ENCODE assay signal across 17 cellular contexts in genomic region chr3:113271189-113271588, GRCh38. TPM values are rescaled to one million over a fixed set of nuclear protein-coding genes. Genes with fewer than 3 reads are reported as not detected.
DNase-seq lines count a peak whose midpoint lies in the region; ATAC-seq and TF ChIP-seq lines count a peak whose summit lies in the region.
"Had no signal": no experiment of that assay in that cellular context is flagged by ENCODE, and none has a peak within 500 bp of the region (broad histone marks: within the 10 kb centered on the region; RNA-seq: fewer than 3 reads in every experiment).

No MANE protein-coding gene starts in this region.

- no peak for TF ChIP-seq EP300 in gastroesophageal sphincter (IDR thresholded peaks at IDR 0.05)

- WGBS in gastroesophageal sphincter (ENCODE audit: low coverage in 1 of 2), 2 donors, result 20 to 68% methylated on average over 2 to 5 of the region's 9 CpGs

- no peak for TF ChIP-seq POLR2A in gastroesophageal sphincter (IDR thresholded peaks at IDR 0.05)

- H4K20me1 ChIP-seq in neural progenitor cell (ENCODE audit: low read depth), result peaks cover 17% of the 10 kb centered on the region

- peaks cover 29% of the 10 kb centered on the region for H3F3A ChIP-seq in neural progenitor cell (ENCODE audit: low read depth)

- H3K27ac ChIP-seq in A673 (ENCODE audit: low read depth, low read length, poor library complexity, severe bottlenecking) (no peak overlapping the region), gastroesophageal sphincter (peak overlapping the region in 3 of 4 donors; percentile 52 to 85 (median 57)), neural progenitor cell (no peak overlapping the region)
- H3K27ac ChIP-seq: left lung had no signal

- CTCF ChIA-PET in A673 (lab: Charles Lee), result interaction anchor here (0.6 kb wide), 1 partner anchor 17 kb away, joined by 3 read pairs; no protein-coding TSS in a partner anchor

- peaks cover 73% of the 10 kb centered on the region for H3K36me3 Mint-ChIP-seq in neural progenitor cell
- no peaks in the 10 kb centered on the region for H3K36me3 Mint-ChIP-seq in activated naive CD4-positive, alpha-beta T cell treated with anti-CD3 and anti-CD28 coated beads, Interleukin-2, amount 50 U/mL, for 72 hours
- H3K36me3 Mint-ChIP-seq: activated naive CD8-positive, alpha-beta T cell had no signal

- POLR2A ChIA-PET in A673 (lab: Charles Lee; ENCODE audit: low non-redundant PET), result no interaction called here

- no peak overlapping the region for H3K27ac Mint-ChIP-seq in neural progenitor cell
- H3K27ac Mint-ChIP-seq in activated naive CD4-positive, alpha-beta T cell treated with anti-CD3 and anti-CD28 coated beads, Interleukin-2, amount 50 U/mL, for 72 hours, result no peak overlapping the region
- H3K27ac Mint-ChIP-seq: activated naive CD8-positive, alpha-beta T cell had no signal

- H3K36me3 ChIP-seq in A673 (ENCODE audit: insufficient read depth, low read length, poor library complexity, severe bottlenecking), result no peaks in the 10 kb centered on the region
- H3K36me3 ChIP-seq in gastroesophageal sphincter, result peaks cover 0 to 82% of the 10 kb centered on the region in 2 donors
- peaks cover 7% of the 10 kb centered on the region for H3K36me3 ChIP-seq in neural progenitor cell
- H3K36me3 ChIP-seq: left lung had no signal

- H3K4me3 Mint-ChIP-seq in neural progenitor cell, result no peak overlapping the region
- H3K4me3 Mint-ChIP-seq: activated naive CD8-positive, alpha-beta T cell had no signal

- no peak overlapping the region for H3K9ac ChIP-seq in neural progenitor cell

- H3K27me3 Mint-ChIP-seq in neural progenitor cell (ENCODE audit: insufficient read depth, low read depth), result peaks cover 25% of the 10 kb centered on the region
- H3K27me3 Mint-ChIP-seq: activated naive CD8-positive, alpha-beta T cell had no signal

- H3K4me1 ChIP-seq in A673 (ENCODE audit: insufficient read depth, low read length, poor library complexity, severe bottlenecking) (peaks cover 18% of the 10 kb centered on the region), gastroesophageal sphincter (peaks cover 3 to 76% (median 14%) of the 10 kb centered on the region in 3 donors), neural progenitor cell (peaks cover 43% of the 10 kb centered on the region)
- H3K4me1 ChIP-seq: Caco-2 had no signal

- H3K4me3 ChIP-seq in A673 (ENCODE audit: low read depth, low read length, poor library complexity, severe bottlenecking) (no peak overlapping the region), gastroesophageal sphincter (no peak overlapping the region), neural progenitor cell (no peak overlapping the region)
- H3K4me3 ChIP-seq: left lung had no signal

- H3K4me2 ChIP-seq in neural progenitor cell, result no peak overlapping the region

- DNase-seq in A673 (ENCODE audit: low spot score) (peak; percentile 12), DMS153 (lab: John Stamatoyannopoulos, UW) (peak; percentile 84), NCI-H774 (lab: John Stamatoyannopoulos, UW) (peak; percentile 48), neural progenitor cell (ENCODE audit: low spot score) (no peak), NCI-H2227 treated with DMSO at 0.1 percent for 48 hours (lab: John Stamatoyannopoulos, UW) (no peak)
- no peak for DNase-seq in activated naive CD4-positive, alpha-beta T cell treated with anti-CD3 and anti-CD28 coated beads, Interleukin-2, amount 50 U/mL, for 72 hours (ENCODE audit: low spot score in 2 of 2)
- DNase-seq: activated CD4-positive, alpha-beta T cell treated with anti-CD3 and anti-CD28 coated beads for 48 hours; activated T-cell treated with anti-CD3 and anti-CD28 coated beads for 4 hours; Caco-2; H7; left lung; NCI-H2081 treated with DMSO at 0.1 percent for 48 hours; stimulated activated CD4-positive, alpha-beta T cell treated with anti-CD3 and anti-CD28 coated beads, Interleukin-2, amount 100 ng/mL, for 48 hours had no signal

- no peaks in the 10 kb centered on the region for H3K79me2 ChIP-seq in neural progenitor cell (ENCODE audit: low read depth)

- ATAC-seq in gastroesophageal sphincter, result no peak
- ATAC-seq in activated naive CD4-positive, alpha-beta T cell treated with anti-CD3 and anti-CD28 coated beads, Interleukin-2, amount 50 U/mL, for 72 hours, result no peak
- ATAC-seq in GM21360 (IDR thresholded peaks at IDR 0.05; ENCODE audit: unreplicated experiment), result no peak
- ATAC-seq: left lung had no signal

- intact Hi-C loops in A673 (cut with micrococcal nuclease; ENCODE audit: unreplicated experiment), result no loop called here

- H3K4me1 Mint-ChIP-seq in neural progenitor cell, result peaks cover 82% of the 10 kb centered on the region

- no peak for TF ChIP-seq CTCF in A673 (conservative IDR thresholded peaks at IDR 0.05; ENCODE audit: low read depth, low read length)
- TF ChIP-seq CTCF in gastroesophageal sphincter (IDR thresholded peaks at IDR 0.05), result no peak
- TF ChIP-seq CTCF in neural progenitor cell (IDR thresholded peaks at IDR 0.05), result no peak

- no peaks in the 10 kb centered on the region for H3K9me3 ChIP-seq in A673 (ENCODE audit: low read depth, low read length, poor library complexity, severe bottlenecking)
- no peaks in the 10 kb centered on the region for H3K9me3 ChIP-seq in gastroesophageal sphincter
- H3K9me3 ChIP-seq in neural progenitor cell (ENCODE audit: low read depth), result no peaks in the 10 kb centered on the region
- H3K9me3 ChIP-seq: Caco-2, left lung had no signal

- H3K27me3 ChIP-seq in A673 (replicated peaks; ENCODE audit: insufficient read depth, low read depth, low read length, poor library complexity) (no peaks in the 10 kb centered on the region), gastroesophageal sphincter (no peaks in the 10 kb centered on the region), neural progenitor cell (no peaks in the 10 kb centered on the region)
- H3K27me3 ChIP-seq: left lung had no signal

- H2AFZ ChIP-seq in neural progenitor cell (replicated peaks), result no peak overlapping the region

- no TSS peak for BruUV-seq in A673 (replicated peaks; lab: Mats Ljungman, UMichigan)

- H3K9me3 Mint-ChIP-seq in neural progenitor cell, result no peaks in the 10 kb centered on the region
- no peaks in the 10 kb centered on the region for H3K9me3 Mint-ChIP-seq in activated naive CD4-positive, alpha-beta T cell treated with anti-CD3 and anti-CD28 coated beads, Interleukin-2, amount 50 U/mL, for 72 hours

RNA-seq across cellular contexts. Expression of gene BOC, which starts 59.8 kb away (rescaled TPM):
- total RNA-seq in A673 (2021) (1.2 and 1.7 TPM in 2 replicates), gastroesophageal sphincter (100 to 1,000 TPM in 1 of 4 donors, 10 to 100 TPM in 3; 41.5 to 130 (median 73.9) TPM), neural progenitor cell (ENCODE audit: low replicate concordance) (35.2 and 57.3 TPM in 2 replicates)
- under 1 TPM in 1 of 2 donors, not detected in 1; 0.62 TPM for total RNA-seq in activated naive CD4-positive, alpha-beta T cell treated with anti-CD3 and anti-CD28 coated beads, Interleukin-2, amount 50 U/mL, for 72 hours
- total RNA-seq: mononuclear cell had no signal

Comparison
In these comparisons a context has a peak if more than half of its experiments do, and no peak if none do; other contexts are left out.
1. DNase-seq: peak in A673 (single experiment), DMS153 (single experiment) and NCI-H774 (single experiment); none in neural progenitor cell (single experiment), NCI-H2227 treated with DMSO at 0.1 percent for 48 hours (single experiment) and activated naive CD4-positive, alpha-beta T cell treated with anti-CD3 and anti-CD28 coated beads, Interleukin-2, amount 50 U/mL, for 72 hours (0 of 2).
2. H3K27ac ChIP-seq: peak in gastroesophageal sphincter (3 of 4); none in A673 (single experiment) and neural progenitor cell (single experiment).
3. RNA of gene BOC, which starts 59.8 kb away (total RNA-seq): 41.5 to 130 TPM in gastroesophageal sphincter and 35.2 to 57.3 TPM in neural progenitor cell; 1.2 to 1.7 TPM in A673 and 0.62 TPM in activated naive CD4-positive, alpha-beta T cell treated with anti-CD3 and anti-CD28 coated beads, Interleukin-2, amount 50 U/mL, for 72 hours; every median in the first group is over 10 times any median in the second.